Comparison of ENCODE assay signal across 15 cellular contexts in the genomic region with DNA sequence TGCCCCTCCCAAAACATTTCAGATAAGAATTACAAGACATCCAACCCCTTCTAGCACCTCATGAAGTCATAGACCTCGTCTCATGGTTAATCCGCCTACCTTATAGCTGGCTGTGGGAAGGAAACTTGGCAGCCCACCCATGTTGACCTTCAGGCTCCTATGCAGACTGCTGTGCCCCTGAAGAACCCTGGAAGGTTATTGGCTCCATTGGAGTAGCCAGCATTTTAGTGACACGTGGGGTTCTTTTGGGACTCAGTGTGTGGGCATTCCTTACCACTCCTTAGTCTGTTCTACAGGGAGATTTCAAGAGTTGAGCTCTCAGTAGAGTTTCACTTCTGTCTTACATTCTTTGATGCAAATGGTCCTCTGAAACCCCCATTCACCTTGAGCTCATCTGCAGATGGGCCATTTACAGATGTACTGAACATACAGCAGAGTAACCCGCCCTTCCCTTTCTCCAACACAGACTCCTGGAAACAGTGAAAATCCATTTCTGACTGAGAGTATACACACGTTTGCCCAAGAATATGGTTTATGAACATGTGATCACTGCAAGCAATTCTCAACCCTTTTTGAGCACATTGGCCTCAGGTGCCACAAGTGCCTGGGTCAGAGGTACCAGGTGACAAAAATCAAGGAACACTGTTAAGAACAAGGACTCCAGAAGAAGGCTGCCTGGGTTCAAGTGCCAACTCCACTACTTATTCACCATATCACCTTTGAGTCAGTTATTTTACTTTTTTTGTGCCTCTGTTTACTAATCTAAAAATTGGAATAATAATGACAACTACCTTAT. TPM values are rescaled to one million over a fixed set of nuclear protein-coding genes. Genes with fewer than 3 reads are reported as not detected.
DNase-seq lines count a peak whose midpoint lies in the region; ATAC-seq and TF ChIP-seq lines count a peak whose summit lies in the region.
"Had no signal": no experiment of that assay in that cellular context is flagged by ENCODE, and none has a peak within 500 bp of the region (broad histone marks: within the 10 kb centered on the region; RNA-seq: fewer than 3 reads in every experiment).

No MANE protein-coding gene starts in this region.

- no peak overlapping the region for H4K8ac ChIP-seq in H9 (replicated peaks; ENCODE audit: insufficient read length, low read depth, low read length)

- H3K4me3 Mint-ChIP-seq in chondrocyte (ENCODE audit: unreplicated experiment) (no peak overlapping the region), H9 (no peak overlapping the region)
- H3K4me3 Mint-ChIP-seq: activated B cell treated with CpG ODN at 0.5 μM for 24 hours had no signal

- no peak overlapping the region for H3K4ac ChIP-seq in H9 (ENCODE audit: low read depth, low read length)

- no peak overlapping the region for H3K9ac ChIP-seq in H9 (ENCODE audit: extremely low read depth, insufficient read length, low read length)

- H3K79me2 ChIP-seq in hepatocyte (no peaks in the 10 kb centered on the region), H9 (ENCODE audit: insufficient read depth, low read length) (no peaks in the 10 kb centered on the region)

- no peak for DNase-seq in chondrocyte (ENCODE audit: low spot score)
- DNase-seq in HuH-7.5 (ENCODE audit: low spot score) = no peak
- DNase-seq in hepatocyte (ENCODE audit: low spot score) = no peak
- no peak for DNase-seq in H9
- DNase-seq: activated B cell treated with CpG ODN at 0.5 μM for 24 hours; activated naive CD4-positive, alpha-beta T cell treated with Interleukin-2 at 50 U/mL for 16 hours; cortex of kidney; DND-41; mucosa of descending colon; PC-9 had no signal

- TF ChIP-seq CTCF in chondrocyte (IDR thresholded peaks at IDR 0.05) (no peak), hepatocyte (IDR thresholded peaks at IDR 0.05; ENCODE audit: poor library complexity) (no peak), H9 (conservative IDR thresholded peaks at IDR 0.05) (no peak)

- no peak overlapping the region for H3K18ac ChIP-seq in H9 (ENCODE audit: insufficient read length, low read depth, low read length)

- H3K4me3 ChIP-seq in iPS-18c (ENCODE audit: insufficient read depth, low read depth, low read length) (peak overlapping the region; percentile 9; the same call in 1 of the 2 replicates), hepatocyte (no peak overlapping the region)
- H3K4me3 ChIP-seq: mucosa of descending colon, PC-9 had no signal

- no peak overlapping the region for H2AK5ac ChIP-seq in H9 (ENCODE audit: insufficient read length, low read length)

- WGBS in hepatocyte (ENCODE audit: low lambda C conversion rate, missing lambda C conversion rate) = 81% methylated on average over 5 of the region's 5 CpGs
- WGBS in H9 (ENCODE audit: extremely low coverage, insufficient read length, low lambda C conversion rate) = no CpG with 5 or more reads among the region's 5 CpGs

- no peaks in the 10 kb centered on the region for H3K23me2 ChIP-seq in H9 (ENCODE audit: insufficient read length, low read depth, low read length, poor library complexity, severe bottlenecking)

- no peaks in the 10 kb centered on the region for H3K4me1 ChIP-seq in hepatocyte (ENCODE audit: insufficient read depth)
- peaks cover 10% of the 10 kb centered on the region; the same call in 1 of the 2 replicates for H3K4me1 ChIP-seq in H9 (ENCODE audit: insufficient read depth, low read length)

- no peaks in the 10 kb centered on the region for H3K36me3 Mint-ChIP-seq in chondrocyte (ENCODE audit: low read depth)
- peaks cover 0 to 9% (median 0%) of the 10 kb centered on the region in 3 experiments; a peak in 3 of 7 replicates for H3K36me3 Mint-ChIP-seq in H9 (ENCODE audit: insufficient read depth in 1 of 3, low read depth in 3 of 3)

- ATAC-seq in GM18861 (IDR thresholded peaks at IDR 0.05; ENCODE audit: unreplicated experiment) = peak; percentile 32
- ATAC-seq in GM21529 (IDR thresholded peaks at IDR 0.05; ENCODE audit: unreplicated experiment) = peak; percentile 65
- ATAC-seq in HG03432 (IDR thresholded peaks at IDR 0.05; ENCODE audit: unreplicated experiment) = peak; percentile 64
- ATAC-seq: mucosa of descending colon had no signal

- H3K4me1 Mint-ChIP-seq in chondrocyte (ENCODE audit: low read depth) (no peaks in the 10 kb centered on the region), H9 (peaks cover 20 to 31% of the 10 kb centered on the region in 2 experiments)

- no peak overlapping the region for H4K91ac ChIP-seq in H9 (ENCODE audit: insufficient read length, low read depth, low read length)

- no peak overlapping the region for H3K27ac ChIP-seq in hepatocyte
- H3K27ac ChIP-seq in H9 (ENCODE audit: insufficient read length, low read depth, low read length) = no peak overlapping the region
- H3K27ac ChIP-seq: PC-9 had no signal

- no peak overlapping the region for H3K56ac ChIP-seq in H9 (ENCODE audit: insufficient read length, low read depth, low read length)

- H2BK20ac ChIP-seq in H9 (ENCODE audit: low read depth, low read length, poor library complexity, severe bottlenecking) = no peak overlapping the region

- H3K27me3 Mint-ChIP-seq in chondrocyte (ENCODE audit: low read depth) (peaks cover 4% of the 10 kb centered on the region), H9 (ENCODE audit: low read depth) (no peaks in the 10 kb centered on the region)
- H3K27me3 Mint-ChIP-seq: activated B cell treated with CpG ODN at 0.5 μM for 24 hours had no signal

- H3K79me1 ChIP-seq in H9 (ENCODE audit: insufficient read depth, low read depth, low read length, poor library complexity, severe bottlenecking) = no peaks in the 10 kb centered on the region

- H2BK5ac ChIP-seq in H9 (ENCODE audit: insufficient read length, low read length) = no peak overlapping the region

- H3K4me2 ChIP-seq in hepatocyte (no peak overlapping the region), H9 (ENCODE audit: insufficient read depth, insufficient read length, low read length) (no peak overlapping the region)
- H3K4me2 ChIP-seq: PC-9 had no signal

- H3K14ac ChIP-seq in H9 (ENCODE audit: insufficient read depth, low read length) = no peak overlapping the region

- H2BK15ac ChIP-seq in H9 (ENCODE audit: low read depth, low read length) = no peak overlapping the region

- H3K9me3 ChIP-seq in iPS-18c (ENCODE audit: control insufficient read depth, insufficient read depth, low read length) (peaks cover 2% of the 10 kb centered on the region), hepatocyte (ENCODE audit: low read depth) (no peaks in the 10 kb centered on the region), H9 (ENCODE audit: control insufficient read depth, low read depth, low read length) (no peaks in the 10 kb centered on the region)
- H3K9me3 ChIP-seq: mucosa of descending colon had no signal

- no peak overlapping the region for H2BK12ac ChIP-seq in H9 (ENCODE audit: insufficient read length, low read depth, low read length)

- H4K20me1 ChIP-seq in hepatocyte (ENCODE audit: insufficient read depth, poor library complexity, severe bottlenecking) (no peaks in the 10 kb centered on the region), H9 (ENCODE audit: control insufficient read depth, insufficient read depth, insufficient read length) (no peaks in the 10 kb centered on the region)

- H3K9me2 ChIP-seq in hepatocyte (replicated peaks; ENCODE audit: insufficient read depth) = no peaks in the 10 kb centered on the region

- no peaks in the 10 kb centered on the region for H3K27me3 ChIP-seq in hepatocyte
- H3K27me3 ChIP-seq in H9 (ENCODE audit: insufficient read depth, low read length) = no peaks in the 10 kb centered on the region

- H3K9me3 Mint-ChIP-seq in chondrocyte (ENCODE audit: low read depth) (no peaks in the 10 kb centered on the region), H9 (peaks cover 2 to 3% of the 10 kb centered on the region in 2 experiments; a peak in 3 of 5 replicates)
- H3K9me3 Mint-ChIP-seq: activated B cell treated with CpG ODN at 0.5 μM for 24 hours had no signal

- H3K27ac Mint-ChIP-seq in chondrocyte (ENCODE audit: unreplicated experiment) (no peak overlapping the region), H9 (no peak overlapping the region; a peak in 1 of 7 replicates)
- H3K27ac Mint-ChIP-seq: activated B cell treated with CpG ODN at 0.5 μM for 24 hours had no signal

- no peak overlapping the region for H2BK120ac ChIP-seq in H9 (ENCODE audit: low read depth, low read length, poor library complexity, severe bottlenecking)

- no peak overlapping the region for H4K5ac ChIP-seq in H9 (ENCODE audit: insufficient read length, low read depth, low read length)

- H3T11ph ChIP-seq in H9 (ENCODE audit: low read length) = no peak overlapping the region

- H3K23ac ChIP-seq in H9 (ENCODE audit: insufficient read length, low read depth, low read length) = no peak overlapping the region

- H2AFZ ChIP-seq in hepatocyte (no peak overlapping the region), H9 (ENCODE audit: low read length) (no peak overlapping the region)
- H2AFZ ChIP-seq: PC-9 had no signal

- H3K36me3 ChIP-seq in hepatocyte (replicated peaks; ENCODE audit: insufficient read depth, low read depth) = no peaks in the 10 kb centered on the region

RNA-seq across cellular contexts. Expression of gene HECW1, which starts 54.0 kb away (rescaled TPM):
- total RNA-seq in chondrocyte (0.65 to 1.9 TPM (median 1.5 TPM) in 3 replicates), hepatocyte (2.6 and 7.6 TPM in 2 replicates), H9 (2021) (4.5 and 5.0 TPM in 2 replicates)
- polyA plus RNA-seq in hepatocyte = 1.5 and 4.0 TPM in 2 replicates
- total RNA-seq: activated B cell treated with CpG ODN at 0.5 μM for 24 hours, skeletal muscle tissue had no signal
